In genomic region chr2:128475427-128476211, GRCh38 we compare ENCODE assay signal across 1 cellular context.
A peak's percentile ranks its signal among the peaks of the same experiment; 100 is the strongest.
TF ChIP-seq lines count a peak whose summit lies in the region.

No MANE protein-coding gene starts in this region.

TF ChIP-seq in K562, 482 proteins besides CTCF, POLR2A, EP300 and RAD21:
- TF ChIP-seq, protein P1, sequence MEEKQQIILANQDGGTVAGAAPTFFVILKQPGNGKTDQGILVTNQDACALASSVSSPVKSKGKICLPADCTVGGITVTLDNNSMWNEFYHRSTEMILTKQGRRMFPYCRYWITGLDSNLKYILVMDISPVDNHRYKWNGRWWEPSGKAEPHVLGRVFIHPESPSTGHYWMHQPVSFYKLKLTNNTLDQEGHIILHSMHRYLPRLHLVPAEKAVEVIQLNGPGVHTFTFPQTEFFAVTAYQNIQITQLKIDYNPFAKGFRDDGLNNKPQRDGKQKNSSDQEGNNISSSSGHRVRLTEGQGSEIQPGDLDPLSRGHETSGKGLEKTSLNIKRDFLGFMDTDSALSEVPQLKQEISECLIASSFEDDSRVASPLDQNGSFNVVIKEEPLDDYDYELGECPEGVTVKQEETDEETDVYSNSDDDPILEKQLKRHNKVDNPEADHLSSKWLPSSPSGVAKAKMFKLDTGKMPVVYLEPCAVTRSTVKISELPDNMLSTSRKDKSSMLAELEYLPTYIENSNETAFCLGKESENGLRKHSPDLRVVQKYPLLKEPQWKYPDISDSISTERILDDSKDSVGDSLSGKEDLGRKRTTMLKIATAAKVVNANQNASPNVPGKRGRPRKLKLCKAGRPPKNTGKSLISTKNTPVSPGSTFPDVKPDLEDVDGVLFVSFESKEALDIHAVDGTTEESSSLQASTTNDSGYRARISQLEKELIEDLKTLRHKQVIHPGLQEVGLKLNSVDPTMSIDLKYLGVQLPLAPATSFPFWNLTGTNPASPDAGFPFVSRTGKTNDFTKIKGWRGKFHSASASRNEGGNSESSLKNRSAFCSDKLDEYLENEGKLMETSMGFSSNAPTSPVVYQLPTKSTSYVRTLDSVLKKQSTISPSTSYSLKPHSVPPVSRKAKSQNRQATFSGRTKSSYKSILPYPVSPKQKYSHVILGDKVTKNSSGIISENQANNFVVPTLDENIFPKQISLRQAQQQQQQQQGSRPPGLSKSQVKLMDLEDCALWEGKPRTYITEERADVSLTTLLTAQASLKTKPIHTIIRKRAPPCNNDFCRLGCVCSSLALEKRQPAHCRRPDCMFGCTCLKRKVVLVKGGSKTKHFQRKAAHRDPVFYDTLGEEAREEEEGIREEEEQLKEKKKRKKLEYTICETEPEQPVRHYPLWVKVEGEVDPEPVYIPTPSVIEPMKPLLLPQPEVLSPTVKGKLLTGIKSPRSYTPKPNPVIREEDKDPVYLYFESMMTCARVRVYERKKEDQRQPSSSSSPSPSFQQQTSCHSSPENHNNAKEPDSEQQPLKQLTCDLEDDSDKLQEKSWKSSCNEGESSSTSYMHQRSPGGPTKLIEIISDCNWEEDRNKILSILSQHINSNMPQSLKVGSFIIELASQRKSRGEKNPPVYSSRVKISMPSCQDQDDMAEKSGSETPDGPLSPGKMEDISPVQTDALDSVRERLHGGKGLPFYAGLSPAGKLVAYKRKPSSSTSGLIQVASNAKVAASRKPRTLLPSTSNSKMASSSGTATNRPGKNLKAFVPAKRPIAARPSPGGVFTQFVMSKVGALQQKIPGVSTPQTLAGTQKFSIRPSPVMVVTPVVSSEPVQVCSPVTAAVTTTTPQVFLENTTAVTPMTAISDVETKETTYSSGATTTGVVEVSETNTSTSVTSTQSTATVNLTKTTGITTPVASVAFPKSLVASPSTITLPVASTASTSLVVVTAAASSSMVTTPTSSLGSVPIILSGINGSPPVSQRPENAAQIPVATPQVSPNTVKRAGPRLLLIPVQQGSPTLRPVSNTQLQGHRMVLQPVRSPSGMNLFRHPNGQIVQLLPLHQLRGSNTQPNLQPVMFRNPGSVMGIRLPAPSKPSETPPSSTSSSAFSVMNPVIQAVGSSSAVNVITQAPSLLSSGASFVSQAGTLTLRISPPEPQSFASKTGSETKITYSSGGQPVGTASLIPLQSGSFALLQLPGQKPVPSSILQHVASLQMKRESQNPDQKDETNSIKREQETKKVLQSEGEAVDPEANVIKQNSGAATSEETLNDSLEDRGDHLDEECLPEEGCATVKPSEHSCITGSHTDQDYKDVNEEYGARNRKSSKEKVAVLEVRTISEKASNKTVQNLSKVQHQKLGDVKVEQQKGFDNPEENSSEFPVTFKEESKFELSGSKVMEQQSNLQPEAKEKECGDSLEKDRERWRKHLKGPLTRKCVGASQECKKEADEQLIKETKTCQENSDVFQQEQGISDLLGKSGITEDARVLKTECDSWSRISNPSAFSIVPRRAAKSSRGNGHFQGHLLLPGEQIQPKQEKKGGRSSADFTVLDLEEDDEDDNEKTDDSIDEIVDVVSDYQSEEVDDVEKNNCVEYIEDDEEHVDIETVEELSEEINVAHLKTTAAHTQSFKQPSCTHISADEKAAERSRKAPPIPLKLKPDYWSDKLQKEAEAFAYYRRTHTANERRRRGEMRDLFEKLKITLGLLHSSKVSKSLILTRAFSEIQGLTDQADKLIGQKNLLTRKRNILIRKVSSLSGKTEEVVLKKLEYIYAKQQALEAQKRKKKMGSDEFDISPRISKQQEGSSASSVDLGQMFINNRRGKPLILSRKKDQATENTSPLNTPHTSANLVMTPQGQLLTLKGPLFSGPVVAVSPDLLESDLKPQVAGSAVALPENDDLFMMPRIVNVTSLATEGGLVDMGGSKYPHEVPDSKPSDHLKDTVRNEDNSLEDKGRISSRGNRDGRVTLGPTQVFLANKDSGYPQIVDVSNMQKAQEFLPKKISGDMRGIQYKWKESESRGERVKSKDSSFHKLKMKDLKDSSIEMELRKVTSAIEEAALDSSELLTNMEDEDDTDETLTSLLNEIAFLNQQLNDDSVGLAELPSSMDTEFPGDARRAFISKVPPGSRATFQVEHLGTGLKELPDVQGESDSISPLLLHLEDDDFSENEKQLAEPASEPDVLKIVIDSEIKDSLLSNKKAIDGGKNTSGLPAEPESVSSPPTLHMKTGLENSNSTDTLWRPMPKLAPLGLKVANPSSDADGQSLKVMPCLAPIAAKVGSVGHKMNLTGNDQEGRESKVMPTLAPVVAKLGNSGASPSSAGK (IDR thresholded peaks at IDR 0.05) = peak; percentile 15; the same call in 1 of the 2 replicates
- TF ChIP-seq RFX1 (IDR thresholded peaks at IDR 0.05) = no peak
- no peak for TF ChIP-seq RB1 (IDR thresholded peaks at IDR 0.05; ENCODE audit: low read depth)
- TF ChIP-seq SUPT5H (IDR thresholded peaks at IDR 0.05) = no peak
